ENCODE assay signal across 24 cellular contexts in genomic region chr4:109614015-109614414, GRCh38.
"Had no signal": no experiment of that assay in that cellular context is flagged by ENCODE, and none has a peak within 500 bp of the region (broad histone marks: within the 10 kb centered on the region; RNA-seq: fewer than 3 reads in every experiment).

No MANE protein-coding gene starts in this region.

- H3K9me3 ChIP-seq: gastrocnemius medialis, lower lobe of right lung, pancreas, prostate gland, testis, upper lobe of right lung, vagina had no signal

- ATAC-seq: gastrocnemius medialis; heart right ventricle; lower lobe of right lung; natural killer cell treated with Interleukin-12 subunit alpha and Interleukin-12 subunit beta and Interleukin-15 and Interleukin-18, amount 100 ng/mL, for 72 hours; pancreas; sciatic nerve; stimulated activated naive CD8-positive, alpha-beta T cell treated with anti-CD3 and anti-CD28 coated beads, Interleukin-15, amount 100 ng/mL, for 72 hours; upper lobe of right lung had no signal

- H3K36me3 Mint-ChIP-seq: natural killer cell treated with Interleukin-12 subunit alpha and Interleukin-12 subunit beta and Interleukin-15 and Interleukin-18, amount 100 ng/mL, for 72 hours had no signal

- H3K9me3 Mint-ChIP-seq: natural killer cell treated with Interleukin-12 subunit alpha and Interleukin-12 subunit beta and Interleukin-15 and Interleukin-18, amount 100 ng/mL, for 72 hours had no signal

- FAIRE-seq: islet of Langerhans, pancreas had no signal

- H3K27me3 ChIP-seq: dorsolateral prefrontal cortex, esophagus muscularis mucosa, gastrocnemius medialis, heart right ventricle, pancreas, testis, tibial nerve, upper lobe of right lung, vagina had no signal

- H3K4me3 Mint-ChIP-seq: natural killer cell treated with Interleukin-12 subunit alpha and Interleukin-12 subunit beta and Interleukin-15 and Interleukin-18, amount 100 ng/mL, for 72 hours; stimulated activated naive B cell treated with anti-CD40 and anti-IgM and Interleukin-4, amounts not matched to agents 10 μg/mL and 1 μg/mL and 100 μg/mL, for 72 hours; stimulated activated naive CD8-positive, alpha-beta T cell treated with anti-CD3 and anti-CD28 coated beads, Interleukin-15, amount 100 ng/mL, for 72 hours had no signal

- H3K4me1 ChIP-seq: esophagus muscularis mucosa, gastrocnemius medialis, lower lobe of right lung, pancreas, prostate gland, testis, tibial nerve, upper lobe of right lung, vagina had no signal

- DNase-seq: cortex of kidney; dorsolateral prefrontal cortex; effector CD8-positive, alpha-beta T cell; gastrocnemius medialis; heart right ventricle; hypothalamus; kidney glomerular epithelial cell; lower lobe of right lung; midbrain; occipital lobe; pancreas; stimulated activated CD4-positive, alpha-beta T cell treated with anti-CD3 and anti-CD28 coated beads, Interleukin-2, amount 100 ng/mL, for 24 hours; stimulated activated CD4-positive, alpha-beta T cell treated with anti-CD3 and anti-CD28 coated beads, Interleukin-4, amount 100 ng/mL, for 4 hours; stimulated activated naive B cell treated with anti-CD40 and anti-IgM and Interleukin-4, amounts not matched to agents 10 μg/mL and 1 μg/mL and 100 μg/mL, for 72 hours; stimulated activated naive CD8-positive, alpha-beta T cell treated with anti-CD3 and anti-CD28 coated beads, Interleukin-15, amount 100 ng/mL, for 72 hours; testis; upper lobe of right lung had no signal

- H3K27me3 Mint-ChIP-seq: natural killer cell treated with Interleukin-12 subunit alpha and Interleukin-12 subunit beta and Interleukin-15 and Interleukin-18, amount 100 ng/mL, for 72 hours; stimulated activated naive B cell treated with anti-CD40 and anti-IgM and Interleukin-4, amounts not matched to agents 10 μg/mL and 1 μg/mL and 100 μg/mL, for 72 hours; stimulated activated naive CD8-positive, alpha-beta T cell treated with anti-CD3 and anti-CD28 coated beads, Interleukin-15, amount 100 ng/mL, for 72 hours had no signal

- H3K36me3 ChIP-seq: esophagus muscularis mucosa, gastrocnemius medialis, heart right ventricle, lower lobe of right lung, pancreas, prostate gland, upper lobe of right lung, vagina had no signal

- H3K27ac ChIP-seq: dorsolateral prefrontal cortex, esophagus muscularis mucosa, gastrocnemius medialis, heart right ventricle, lower lobe of right lung, pancreas, prostate gland, testis, tibial nerve, upper lobe of right lung, vagina had no signal

- H3K27ac Mint-ChIP-seq: natural killer cell treated with Interleukin-12 subunit alpha and Interleukin-12 subunit beta and Interleukin-15 and Interleukin-18, amount 100 ng/mL, for 72 hours; stimulated activated naive CD8-positive, alpha-beta T cell treated with anti-CD3 and anti-CD28 coated beads, Interleukin-15, amount 100 ng/mL, for 72 hours had no signal

- H3K4me3 ChIP-seq: dorsolateral prefrontal cortex, esophagus muscularis mucosa, gastrocnemius medialis, heart right ventricle, lower lobe of right lung, pancreas, prostate gland, testis, tibial nerve, upper lobe of right lung, vagina had no signal
